In the genomic region with DNA sequence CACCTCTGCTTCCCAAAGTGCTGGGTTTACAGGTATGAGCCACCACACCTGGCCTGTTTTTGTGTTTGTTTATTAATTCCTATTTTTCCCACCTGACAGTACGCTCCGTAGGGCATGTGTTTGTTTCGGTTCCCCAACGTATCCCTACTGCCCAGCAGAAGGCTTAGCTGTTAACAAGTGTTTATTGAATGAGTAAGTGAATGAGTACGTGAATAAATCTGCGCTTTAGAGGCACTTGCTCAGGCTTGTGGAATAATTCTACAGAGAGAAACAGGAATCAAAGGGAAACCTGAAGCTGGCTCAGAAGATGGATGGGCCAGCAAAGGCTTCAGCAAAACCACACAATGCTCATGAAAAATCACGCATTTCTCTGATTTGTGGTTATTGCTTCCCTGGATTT, we compare ENCODE assay signal across 9 cellular contexts.
"Had no signal": no experiment of that assay in that cellular context is flagged by ENCODE, and none has a peak within 500 bp of the region (broad histone marks: within the 10 kb centered on the region; RNA-seq: fewer than 3 reads in every experiment).

No MANE protein-coding gene starts in this region.

- H3K36me3 ChIP-seq: HAP-1 had no signal

- H3K4me1 ChIP-seq: HAP-1 had no signal

- H3K36me3 Mint-ChIP-seq: IgD-negative memory B cell had no signal

- DNase-seq: GM23248, GOT3, H7, HFFc6 had no signal

- ATAC-seq: HCT116, HepG2 had no signal

- H3K4me1 Mint-ChIP-seq: IgD-negative memory B cell had no signal

- H3K9me3 ChIP-seq: HAP-1 had no signal

- H3K4me3 ChIP-seq: GM23248, HAP-1 had no signal

- H3K27ac Mint-ChIP-seq: HFFc6, IgD-negative memory B cell had no signal

- H3K4me3 Mint-ChIP-seq: HFFc6, IgD-negative memory B cell had no signal

- H3K27ac ChIP-seq: GM23248, HL-60 had no signal
